Comparison of ENCODE assay signal across 18 cellular contexts in the genomic region with DNA sequence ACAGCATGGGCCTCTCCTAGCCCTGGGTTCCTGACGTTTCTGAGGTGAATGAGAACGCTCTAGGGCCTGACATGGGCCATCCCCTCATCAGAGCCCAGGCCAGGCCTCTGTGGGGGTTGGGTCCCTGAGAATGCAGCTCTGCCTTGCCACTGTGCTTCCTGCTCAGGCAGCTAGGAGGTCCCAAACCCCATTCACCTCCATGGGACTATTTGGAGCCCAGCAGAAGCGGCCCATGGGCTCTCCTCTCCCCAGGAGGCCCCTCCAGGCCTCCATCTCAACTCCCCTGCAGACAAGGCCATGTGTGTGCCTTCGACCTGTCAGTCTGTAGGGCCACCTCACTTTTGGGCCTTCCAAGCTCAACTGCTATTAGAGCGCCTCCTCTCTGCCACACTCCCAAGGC. TPM values are rescaled to one million over a fixed set of nuclear protein-coding genes. Genes with fewer than 3 reads are reported as not detected.
DNase-seq lines count a peak whose midpoint lies in the region; ATAC-seq and TF ChIP-seq lines count a peak whose summit lies in the region.
"Had no signal": no experiment of that assay in that cellular context is flagged by ENCODE, and none has a peak within 500 bp of the region (broad histone marks: within the 10 kb centered on the region; RNA-seq: fewer than 3 reads in every experiment).

No MANE protein-coding gene starts in this region.

- peak overlapping the region; percentile 17 for H3K27ac Mint-ChIP-seq in Caco-2 (ENCODE audit: unreplicated experiment)
- H3K27ac Mint-ChIP-seq in activated CD4-positive, alpha-beta memory T cell treated with anti-CD3 and anti-CD28 coated beads, Interleukin-2, amount 10 ng/mL, durations not matched to agents 7 days and 5 days = peak overlapping the region; percentile 49

- POLR2A ChIA-PET in A673 (lab: Charles Lee; ENCODE audit: low non-redundant PET) (no interaction called here), Caco-2 (lab: Charles Lee) (no interaction called here)
- POLR2A ChIA-PET in activated CD4-positive, alpha-beta memory T cell treated with anti-CD3 and anti-CD28 coated beads, Interleukin-2, amount 10 ng/mL, durations not matched to agents 7 days and 5 days (lab: Charles Lee) = interaction anchor here (1.0 to 1.2 kb wide), 2 partner anchors 12 to 73 kb away, joined by 3 read pairs; no protein-coding TSS in a partner anchor

- peaks cover 96% of the 10 kb centered on the region for H4K20me1 ChIP-seq in smooth muscle cell (ENCODE audit: low read depth)

- no peaks in the 10 kb centered on the region for H3F3A ChIP-seq in smooth muscle cell (ENCODE audit: low read depth)

- H3K27ac ChIP-seq in A673 (ENCODE audit: low read depth, low read length, poor library complexity, severe bottlenecking) (peak overlapping the region; percentile 10), mesenchymal stem cell (ENCODE audit: low read length, poor library complexity, severe bottlenecking) (no peak overlapping the region), smooth muscle cell (ENCODE audit: low read depth) (no peak overlapping the region), dorsolateral prefrontal cortex (peak overlapping the region in 1 of 59 donors; percentile 88)
- H3K27ac ChIP-seq: SJCRH30, testis had no signal

- peak overlapping the region; percentile 21 for H4K8ac ChIP-seq in mesenchymal stem cell (ENCODE audit: low read length)

- no peaks in the 10 kb centered on the region for H3K27me3 ChIP-seq in A673 (replicated peaks; ENCODE audit: insufficient read depth, low read depth, low read length, poor library complexity)
- no peaks in the 10 kb centered on the region for H3K27me3 ChIP-seq in Caco-2 (replicated peaks; ENCODE audit: control insufficient read depth, insufficient read depth, low read length)
- no peaks in the 10 kb centered on the region for H3K27me3 ChIP-seq in mesenchymal stem cell (ENCODE audit: control insufficient read depth in 1 of 2, insufficient read depth in 1 of 2, low read length in 2 of 2)
- no peaks in the 10 kb centered on the region for H3K27me3 ChIP-seq in smooth muscle cell (ENCODE audit: low read depth)
- no peaks in the 10 kb centered on the region for H3K27me3 ChIP-seq in dorsolateral prefrontal cortex
- H3K27me3 ChIP-seq: adrenal gland, esophagus squamous epithelium, hepatocyte, SJCRH30, testis had no signal

- DNase-seq in A673 (ENCODE audit: low spot score) = no peak
- no peak for DNase-seq in Caco-2
- DNase-seq in activated CD4-positive, alpha-beta memory T cell treated with anti-CD3 and anti-CD28 coated beads, Interleukin-2, amount 10 ng/mL, durations not matched to agents 7 days and 5 days = no peak
- DNase-seq in mesenchymal stem cell = no peak
- no peak for DNase-seq in smooth muscle cell (lab: John Stamatoyannopoulos, UW; ENCODE audit: unreplicated experiment)
- no peak for DNase-seq in dorsolateral prefrontal cortex
- DNase-seq: adrenal gland; AML-193; esophagus squamous epithelium; naive thymus-derived CD8-positive, alpha-beta T cell; NCI-H1092; SJCRH30; testis had no signal

- H3K4me3 Mint-ChIP-seq in Caco-2 (ENCODE audit: unreplicated experiment) = no peak overlapping the region
- no peak overlapping the region for H3K4me3 Mint-ChIP-seq in activated CD4-positive, alpha-beta memory T cell treated with anti-CD3 and anti-CD28 coated beads, Interleukin-2, amount 10 ng/mL, durations not matched to agents 7 days and 5 days

- peak overlapping the region; percentile 64 to 65 for H3K18ac ChIP-seq in mesenchymal stem cell (ENCODE audit: low read depth in 1 of 2, low read length in 2 of 2)

- H3K9ac ChIP-seq in mesenchymal stem cell (ENCODE audit: low read length) (no peak overlapping the region), smooth muscle cell (ENCODE audit: low read depth) (no peak overlapping the region)

- peak overlapping the region in 1 of 2 experiments; percentile 29 for H3K14ac ChIP-seq in mesenchymal stem cell (ENCODE audit: low read length in 2 of 2)

- no TSS peak for BruUV-seq in A673 (replicated peaks; lab: Mats Ljungman, UMichigan)
- BruUV-seq in Caco-2 (replicated peaks; lab: Mats Ljungman, UMichigan) = no TSS peak

- H3K4me2 ChIP-seq in mesenchymal stem cell (ENCODE audit: low read length, poor library complexity, severe bottlenecking) = no peak overlapping the region
- no peak overlapping the region for H3K4me2 ChIP-seq in smooth muscle cell
- H3K4me2 ChIP-seq: hepatocyte had no signal

- 91% methylated on average over 5 of the region's 5 CpGs for WGBS in mesenchymal stem cell
- WGBS in smooth muscle cell (ENCODE audit: low lambda C conversion rate) = 92% methylated on average over 5 of the region's 5 CpGs

- H3K79me1 ChIP-seq in mesenchymal stem cell (replicated peaks; ENCODE audit: low read length, poor library complexity, severe bottlenecking) = peaks cover 51% of the 10 kb centered on the region

- TF ChIP-seq CTCF in A673 (conservative IDR thresholded peaks at IDR 0.05; ENCODE audit: low read depth, low read length) = no peak
- no peak for TF ChIP-seq CTCF in Caco-2 (IDR thresholded peaks at IDR 0.05; ENCODE audit: insufficient read depth in 1 of 2, low read depth in 1 of 2, low read length in 1 of 2, severe bottlenecking in 1 of 2, unreplicated experiment in 1 of 2)
- no peak for TF ChIP-seq CTCF in smooth muscle cell (IDR thresholded peaks at IDR 0.05; ENCODE audit: borderline replicate concordance, insufficient read depth, poor library complexity, severe bottlenecking)
- TF ChIP-seq CTCF in dorsolateral prefrontal cortex (IDR thresholded peaks at IDR 0.05 in 54 of 56, conservative IDR thresholded peaks at IDR 0.05 in 2 of 56; ENCODE audit: low read depth in 1 of 56, partially characterized antibody in 56 of 56) = no peak

- intact Hi-C loops in A673 (cut with micrococcal nuclease; ENCODE audit: unreplicated experiment) (no loop called here), Caco-2 (cut with micrococcal nuclease; ENCODE audit: unreplicated experiment) (loop anchor here (5.0 kb wide), 1 partner anchor 37 kb away; a partner anchor contains a TSS), dorsolateral prefrontal cortex (cut with DNase I) (no loop called here)

- H2BK15ac ChIP-seq in mesenchymal stem cell (ENCODE audit: low read depth, poor library complexity, severe bottlenecking) = peak overlapping the region; percentile 36

- no peaks in the 10 kb centered on the region for H3K27me3 Mint-ChIP-seq in Caco-2 (ENCODE audit: insufficient read depth, unreplicated experiment)
- no peaks in the 10 kb centered on the region for H3K27me3 Mint-ChIP-seq in activated CD4-positive, alpha-beta memory T cell treated with anti-CD3 and anti-CD28 coated beads, Interleukin-2, amount 10 ng/mL, durations not matched to agents 7 days and 5 days
- H3K27me3 Mint-ChIP-seq: naive thymus-derived CD8-positive, alpha-beta T cell had no signal

- H2BK12ac ChIP-seq in mesenchymal stem cell (ENCODE audit: low read length in 2 of 2) = peak overlapping the region; percentile 12 to 63

- H2BK120ac ChIP-seq in mesenchymal stem cell (ENCODE audit: low read depth, low read length) = no peak overlapping the region

- no peaks in the 10 kb centered on the region for H3K9me3 Mint-ChIP-seq in Caco-2 (ENCODE audit: unreplicated experiment)
- H3K9me3 Mint-ChIP-seq in activated CD4-positive, alpha-beta memory T cell treated with anti-CD3 and anti-CD28 coated beads, Interleukin-2, amount 10 ng/mL, durations not matched to agents 7 days and 5 days = no peaks in the 10 kb centered on the region
- H3K9me3 Mint-ChIP-seq: naive thymus-derived CD8-positive, alpha-beta T cell had no signal

- ATAC-seq in GM18909 (IDR thresholded peaks at IDR 0.05; ENCODE audit: poor library complexity, unreplicated experiment) (no peak), GM21717 (IDR thresholded peaks at IDR 0.05; ENCODE audit: unreplicated experiment) (no peak)
- ATAC-seq: left lobe of liver had no signal

- no peak overlapping the region for H3K23ac ChIP-seq in mesenchymal stem cell (ENCODE audit: low read length in 2 of 2)

- no peak overlapping the region for H2AFZ ChIP-seq in mesenchymal stem cell (ENCODE audit: low read depth, low read length)
- H2AFZ ChIP-seq in smooth muscle cell (ENCODE audit: low read depth) = no peak overlapping the region
- H2AFZ ChIP-seq: hepatocyte had no signal

- no peak overlapping the region for H2AK5ac ChIP-seq in mesenchymal stem cell (ENCODE audit: low read length, severe bottlenecking)

- peaks cover 15% of the 10 kb centered on the region for H3K4me1 ChIP-seq in A673 (ENCODE audit: insufficient read depth, low read length, poor library complexity, severe bottlenecking)
- H3K4me1 ChIP-seq in Caco-2 = no peaks in the 10 kb centered on the region
- H3K4me1 ChIP-seq in mesenchymal stem cell (ENCODE audit: control insufficient read depth, insufficient read depth, low read depth, low read length) = peaks cover 67% of the 10 kb centered on the region
- peaks cover 10% of the 10 kb centered on the region for H3K4me1 ChIP-seq in smooth muscle cell (ENCODE audit: low read depth)

- peak overlapping the region; percentile 58 for H4K91ac ChIP-seq in mesenchymal stem cell (ENCODE audit: low read length)

- CTCF ChIA-PET in A673 (lab: Charles Lee) (no interaction called here), Caco-2 (lab: Charles Lee) (interaction anchor here (1.4 kb wide), 1 partner anchor 35 kb away, joined by 3 read pairs; no protein-coding TSS in a partner anchor)
- CTCF ChIA-PET in activated CD4-positive, alpha-beta memory T cell treated with anti-CD3 and anti-CD28 coated beads, Interleukin-2, amount 10 ng/mL, durations not matched to agents 7 days and 5 days (lab: Charles Lee) = interaction anchor here (0.8 to 3.0 kb wide), 4 partner anchors 10 to 36 kb away, joined by 3 to 15 read pairs (median 3); a partner anchor contains a TSS

- H3K79me2 ChIP-seq in smooth muscle cell (ENCODE audit: low read depth) = peaks cover 97% of the 10 kb centered on the region

- H2BK5ac ChIP-seq in mesenchymal stem cell (ENCODE audit: low read depth, low read length, poor library complexity, severe bottlenecking) = no peak overlapping the region

- H3K4me3 ChIP-seq in A673 (ENCODE audit: low read depth, low read length, poor library complexity, severe bottlenecking) (no peak overlapping the region), Caco-2 (ENCODE audit: low read depth, low read length) (no peak overlapping the region), mesenchymal stem cell (ENCODE audit: insufficient read depth in 1 of 2, low read depth in 1 of 2, low read length in 2 of 2) (no peak overlapping the region), smooth muscle cell (no peak overlapping the region), dorsolateral prefrontal cortex (no peak overlapping the region)
- H3K4me3 ChIP-seq: adrenal gland, esophagus squamous epithelium, hepatocyte, SJCRH30, skin epidermis, testis had no signal

- no peaks in the 10 kb centered on the region for H3K36me3 ChIP-seq in A673 (ENCODE audit: insufficient read depth, low read length, poor library complexity, severe bottlenecking)
- H3K36me3 ChIP-seq in Caco-2 (ENCODE audit: control insufficient read depth, insufficient read depth, low read length) = no peaks in the 10 kb centered on the region
- H3K36me3 ChIP-seq in mesenchymal stem cell (ENCODE audit: control insufficient read depth in 1 of 2, insufficient read depth in 2 of 2, low read depth in 1 of 2, low read length in 2 of 2) = peaks cover 0 to 14% of the 10 kb centered on the region in 2 experiments
- H3K36me3 ChIP-seq in smooth muscle cell (ENCODE audit: low read depth) = no peaks in the 10 kb centered on the region
- H3K36me3 ChIP-seq: adrenal gland, esophagus squamous epithelium, SJCRH30 had no signal

- H3K9me3 ChIP-seq in A673 (ENCODE audit: low read depth, low read length, poor library complexity, severe bottlenecking) (no peaks in the 10 kb centered on the region), Caco-2 (no peaks in the 10 kb centered on the region), mesenchymal stem cell (ENCODE audit: control insufficient read depth, low read length) (no peaks in the 10 kb centered on the region), smooth muscle cell (replicated peaks; ENCODE audit: low read depth) (no peaks in the 10 kb centered on the region)
- H3K9me3 ChIP-seq: adrenal gland, esophagus squamous epithelium, SJCRH30, testis had no signal

- no peaks in the 10 kb centered on the region for H3K4me1 Mint-ChIP-seq in Caco-2 (ENCODE audit: low read depth, unreplicated experiment)
- H3K4me1 Mint-ChIP-seq in activated CD4-positive, alpha-beta memory T cell treated with anti-CD3 and anti-CD28 coated beads, Interleukin-2, amount 10 ng/mL, durations not matched to agents 7 days and 5 days = peaks cover 84% of the 10 kb centered on the region

- peaks cover 27% of the 10 kb centered on the region for H3K36me3 Mint-ChIP-seq in Caco-2 (ENCODE audit: insufficient read depth, unreplicated experiment)
- peaks cover 19% of the 10 kb centered on the region for H3K36me3 Mint-ChIP-seq in activated CD4-positive, alpha-beta memory T cell treated with anti-CD3 and anti-CD28 coated beads, Interleukin-2, amount 10 ng/mL, durations not matched to agents 7 days and 5 days (ENCODE audit: low read depth)

- peak overlapping the region in 1 of 2 experiments; percentile 24 for H3K4ac ChIP-seq in mesenchymal stem cell (ENCODE audit: low read depth in 1 of 2, low read length in 2 of 2)

RNA-seq across cellular contexts. Expression of a gene that starts 36.9 kb away (rescaled TPM):
- total RNA-seq in A673 (2021) (15.8 and 16.4 TPM in 2 replicates), Caco-2 (2022) (11.2 and 12.1 TPM in 2 replicates), smooth muscle cell (10.5 and 12.8 TPM in 2 replicates), dorsolateral prefrontal cortex (10 to 100 TPM in 119 of 120 experiments, 1 to 10 TPM in 1; 9.4 to 22.3 (median 15.4) TPM)
- 10 to 100 TPM; 26.2 to 26.3 TPM for total RNA-seq in activated CD4-positive, alpha-beta memory T cell treated with anti-CD3 and anti-CD28 coated beads, Interleukin-2, amount 10 ng/mL, durations not matched to agents 7 days and 5 days
- polyA plus RNA-seq in mesenchymal stem cell (2013, experiment 1 of 2) = 9.8 TPM
- polyA plus RNA-seq in mesenchymal stem cell (2013, experiment 2 of 2) = 9.8 TPM
- 15.2 and 31.7 TPM in 2 replicates for polyA plus RNA-seq in smooth muscle cell

RNA-seq across cellular contexts. Expression of a gene that starts 47.1 kb away (rescaled TPM):
- total RNA-seq in A673 (2021) (153 and 223 TPM in 2 replicates), Caco-2 (2022) (65.3 and 67.3 TPM in 2 replicates), smooth muscle cell (16.4 and 60.1 TPM in 2 replicates), dorsolateral prefrontal cortex (100 to 1,000 TPM in 1 of 120 experiments, 10 to 100 TPM in 118, 1 to 10 TPM in 1; 7.4 to 118 (median 26.3) TPM)
- 10 to 100 TPM; 16.7 to 18.0 TPM for total RNA-seq in activated CD4-positive, alpha-beta memory T cell treated with anti-CD3 and anti-CD28 coated beads, Interleukin-2, amount 10 ng/mL, durations not matched to agents 7 days and 5 days
- polyA plus RNA-seq in mesenchymal stem cell (2013, experiment 1 of 2) = 83.2 TPM
- 85.1 TPM for polyA plus RNA-seq in mesenchymal stem cell (2013, experiment 2 of 2)
- polyA plus RNA-seq in smooth muscle cell = 56.9 and 89.5 TPM in 2 replicates

RNA-seq across cellular contexts. Expression of a gene that starts 58.4 kb away (rescaled TPM):
- total RNA-seq in A673 (2021) (210 and 245 TPM in 2 replicates), Caco-2 (2022) (174 and 184 TPM in 2 replicates), smooth muscle cell (143 and 161 TPM in 2 replicates), dorsolateral prefrontal cortex (100 to 1,000 TPM; 391 to 680 (median 539) TPM)
- 100 to 1,000 TPM; 263 TPM for total RNA-seq in activated CD4-positive, alpha-beta memory T cell treated with anti-CD3 and anti-CD28 coated beads, Interleukin-2, amount 10 ng/mL, durations not matched to agents 7 days and 5 days
- 175 TPM for polyA plus RNA-seq in mesenchymal stem cell (2013, experiment 1 of 2)
- polyA plus RNA-seq in mesenchymal stem cell (2013, experiment 2 of 2) = 169 TPM
- polyA plus RNA-seq in smooth muscle cell = 340 and 358 TPM in 2 replicates
